In genomic region chr7:94003446-94004023, GRCh38 we compare ENCODE assay signal across 8 cellular contexts. TPM values are rescaled to one million over a fixed set of nuclear protein-coding genes. Genes with fewer than 3 reads are reported as not detected.
A peak's percentile ranks its signal among the peaks of the same experiment; 100 is the strongest.
DNase-seq lines count a peak whose midpoint lies in the region; ATAC-seq and TF ChIP-seq lines count a peak whose summit lies in the region.

No MANE protein-coding gene starts in this region.

- ATAC-seq in CD4-positive, alpha-beta T cell (ENCODE audit: poor library complexity) = peak; percentile 33
- ATAC-seq in GM19035 (IDR thresholded peaks at IDR 0.05; ENCODE audit: unreplicated experiment) (peak; percentile 43), HG03139 (IDR thresholded peaks at IDR 0.05; ENCODE audit: unreplicated experiment) (peak; percentile 23)

- peak overlapping the region; percentile 96 for H3K4me3 ChIP-seq in SK-N-MC
- H3K4me3 ChIP-seq in esophagus (ENCODE audit: low read depth in 1 of 2, low read length in 2 of 2) = peak overlapping the region; percentile 74 to 97

- no peak for TF ChIP-seq CTCF in CD4-positive, alpha-beta T cell (IDR thresholded peaks at IDR 0.05)
- TF ChIP-seq CTCF in nephron progenitor cell (IDR thresholded peaks at IDR 0.05) = no peak

- peak overlapping the region; percentile 99 for H3K27ac Mint-ChIP-seq in CD4-positive, alpha-beta T cell
- peak overlapping the region; percentile 99 for H3K27ac Mint-ChIP-seq in nephron progenitor cell

- peaks cover 53% of the 10 kb centered on the region for H3K4me1 Mint-ChIP-seq in CD4-positive, alpha-beta T cell (ENCODE audit: low read depth)
- peaks cover 33% of the 10 kb centered on the region for H3K4me1 Mint-ChIP-seq in nephron progenitor cell

- peaks cover 18% of the 10 kb centered on the region for H3K27me3 Mint-ChIP-seq in CD4-positive, alpha-beta T cell
- H3K27me3 Mint-ChIP-seq in nephron progenitor cell (ENCODE audit: low read depth, poor library complexity) = peaks cover 24% of the 10 kb centered on the region

- no peaks in the 10 kb centered on the region for H3K9me3 Mint-ChIP-seq in CD4-positive, alpha-beta T cell
- peaks cover 5% of the 10 kb centered on the region for H3K9me3 Mint-ChIP-seq in nephron progenitor cell

- peak overlapping the region; percentile 99 for H3K4me3 Mint-ChIP-seq in CD4-positive, alpha-beta T cell
- H3K4me3 Mint-ChIP-seq in nephron progenitor cell = peak overlapping the region; percentile 100

- peaks cover 0 to 2% of the 10 kb centered on the region in 2 donors for H3K4me1 ChIP-seq in esophagus (ENCODE audit: control insufficient read depth in 2 of 2, insufficient read depth in 2 of 2, low read length in 1 of 2)

- CTCF ChIA-PET in CD4-positive, alpha-beta T cell (lab: Charles Lee) = no interaction called here

- H3K27ac ChIP-seq in CD4-positive, alpha-beta T cell (ENCODE audit: low read depth, low read length) = peak overlapping the region; percentile 78
- H3K27ac ChIP-seq in SK-N-MC (0 out of 2 replicates have a peak overlapping the region, but pooled peaks have one; percentile 11), esophagus (ENCODE audit: low read depth in 2 of 2, low read length in 1 of 2) (peak overlapping the region; percentile 77 to 89)

- no peaks in the 10 kb centered on the region for H3K27me3 ChIP-seq in CD4-positive, alpha-beta T cell (ENCODE audit: control insufficient read depth, insufficient read depth, low read length)
- no peaks in the 10 kb centered on the region for H3K27me3 ChIP-seq in esophagus (ENCODE audit: control insufficient read depth in 1 of 2, insufficient read depth in 2 of 2, low read length in 2 of 2)

- H3K9ac ChIP-seq in SK-N-MC (ENCODE audit: insufficient read length) = peak overlapping the region; percentile 96

- H3K36me3 ChIP-seq in SK-N-MC (ENCODE audit: insufficient read depth, low read length) (peaks cover under 1% of the 10 kb centered on the region; the same call in 1 of the 2 replicates), esophagus (ENCODE audit: control insufficient read depth in 2 of 2, insufficient read depth in 2 of 2, low read length in 1 of 2) (no peaks in the 10 kb centered on the region)

- POLR2A ChIA-PET in CD4-positive, alpha-beta T cell (lab: Charles Lee) = no interaction called here

- no peaks in the 10 kb centered on the region for H3K9me3 ChIP-seq in CD4-positive, alpha-beta T cell (ENCODE audit: control insufficient read depth, low read length)
- H3K9me3 ChIP-seq in SK-N-MC (ENCODE audit: low read depth, low read length) (no peaks in the 10 kb centered on the region; the same call in 1 of the 2 replicates), esophagus (ENCODE audit: control insufficient read depth in 2 of 2, insufficient read depth in 1 of 2, low read depth in 1 of 2, low read length in 1 of 2) (no peaks in the 10 kb centered on the region)

- WGBS in esophagus, 2 donors = 3 to 4% methylated on average over 16 of the region's 16 CpGs

- intact Hi-C loops in CD4-positive, alpha-beta T cell (cut with DNase I, micrococcal nuclease) = loop anchor here (5.0 to 10.0 kb wide), 6 partner anchors 651 to 1869 kb away; partner anchors contain the start of genes CDK6 (in 1 of the 2), CYP51A1 (in 1 of the 2), SAMD9 (in 1 of the 2) and SGCE (in 1 of the 2)

- H3K36me3 Mint-ChIP-seq in CD4-positive, alpha-beta T cell (ENCODE audit: low read depth) = peaks cover 38% of the 10 kb centered on the region
- H3K36me3 Mint-ChIP-seq in nephron progenitor cell (ENCODE audit: low read depth) = peaks cover 14% of the 10 kb centered on the region

- peak in 2 of 10 experiments; percentile 1 to 4 for DNase-seq in CD4-positive, alpha-beta T cell
- DNase-seq in SK-N-MC (ENCODE audit: low read depth, low spot score) (no peak), nephron progenitor cell (no peak), hippocampal formation (lab: John Stamatoyannopoulos, UW) (no peak), NCI-H128 (lab: John Stamatoyannopoulos, UW; ENCODE audit: unreplicated experiment) (no peak)

RNA-seq across cellular contexts. Expression of gene BET1, which starts 0.6 kb away (rescaled TPM):
- 1 to 10 TPM; 7.4 to 9.5 TPM for total RNA-seq in CD4-positive, alpha-beta T cell
- 10 to 100 TPM; 11.6 to 15.9 TPM for polyA plus RNA-seq in esophagus

Comparison
In these comparisons a context has a peak if more than half of its experiments do, and no peak if none do; other contexts are left out.
1. H3K27ac ChIP-seq: peak in every context shown above with its lines; median percentile 83 in esophagus; 78 in CD4-positive, alpha-beta T cell; 11 in SK-N-MC.